In the genomic region with DNA sequence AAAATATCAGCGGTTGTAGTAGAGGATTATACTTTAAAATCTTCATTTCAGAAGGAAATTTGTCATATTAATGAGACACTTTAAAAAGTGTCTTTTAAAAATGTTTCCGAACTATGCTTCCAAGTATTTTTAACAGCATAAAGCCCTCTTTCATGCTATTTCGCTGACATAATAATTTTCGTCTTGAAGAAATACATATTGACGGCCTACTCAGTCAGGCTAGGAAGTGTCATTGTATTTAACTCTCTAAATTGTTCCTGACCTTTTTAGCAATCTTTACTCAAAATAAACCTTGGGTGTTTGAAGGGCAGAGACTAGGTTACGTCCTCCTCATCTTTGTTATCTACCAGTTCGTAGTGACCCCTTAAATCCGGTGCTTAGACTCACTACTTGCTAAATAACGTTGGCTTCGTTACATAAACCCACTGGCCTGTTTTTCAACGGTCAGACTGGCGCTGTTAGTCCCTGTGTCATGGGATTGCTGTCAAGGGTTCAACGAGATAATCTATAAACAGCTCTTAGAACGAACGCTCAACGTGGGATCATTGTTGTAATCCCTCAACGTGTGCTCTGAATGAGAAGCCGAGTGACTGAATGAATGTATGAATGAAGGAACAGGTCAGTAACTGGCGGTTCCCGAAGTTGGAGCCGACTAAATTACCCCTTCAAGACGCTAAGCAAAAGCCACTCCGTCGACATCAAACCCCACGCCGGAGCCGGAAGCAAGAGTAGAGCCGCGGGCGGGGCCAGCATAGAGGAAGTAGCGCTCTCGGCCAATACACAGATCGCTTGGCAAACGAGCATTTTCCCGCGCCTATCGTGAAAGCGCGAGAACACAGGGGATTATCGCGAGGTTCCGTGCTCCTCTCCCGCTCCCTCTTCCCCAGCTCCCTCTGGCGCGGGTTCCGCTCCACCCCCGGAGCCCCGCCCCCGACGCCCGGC, we compare ENCODE assay signal across 1 cellular context.
TF ChIP-seq lines count a peak whose summit lies in the region.

No MANE protein-coding gene starts in this region.

TF ChIP-seq in GM12878, 131 proteins besides CTCF, POLR2A, EP300 and RAD21 (continued from another document and continues in another):
- no peak for TF ChIP-seq SUPT20H (IDR thresholded peaks at IDR 0.05; ENCODE audit: borderline replicate concordance, control insufficient read depth, low read depth, low read length)
- no peak for TF ChIP-seq SIX5 (IDR thresholded peaks at IDR 0.05; ENCODE audit: low read depth, low read length, severe bottlenecking)
- no peak for TF ChIP-seq ZNF217 (IDR thresholded peaks at IDR 0.05)
- peak; percentile 85 for TF ChIP-seq MLLT1 (IDR thresholded peaks at IDR 0.05)
- TF ChIP-seq MYC (IDR thresholded peaks at IDR 0.05; ENCODE audit: insufficient read depth, insufficient read length, insufficient replicate concordance, low read length, severe bottlenecking), result no peak
- TF ChIP-seq TCF3 (IDR thresholded peaks at IDR 0.05; ENCODE audit: borderline replicate concordance, insufficient read depth, low read depth, low read length), result no peak
- TF ChIP-seq GABPA (IDR thresholded peaks at IDR 0.05; ENCODE audit: low read depth), result peak; percentile 88
- peak; percentile 74; the same call in 1 of the 2 replicates for TF ChIP-seq MXI1 (IDR thresholded peaks at IDR 0.05; ENCODE audit: low read depth, low read length)
- TF ChIP-seq ZNF622 (IDR thresholded peaks at IDR 0.05), result no peak
- peak; percentile 94; the same call in 1 of the 2 replicates for TF ChIP-seq CBFB (IDR thresholded peaks at IDR 0.05; ENCODE audit: low read depth)
- no peak for TF ChIP-seq RBBP5 (conservative IDR thresholded peaks at IDR 0.05)
- TF ChIP-seq, protein P1, sequence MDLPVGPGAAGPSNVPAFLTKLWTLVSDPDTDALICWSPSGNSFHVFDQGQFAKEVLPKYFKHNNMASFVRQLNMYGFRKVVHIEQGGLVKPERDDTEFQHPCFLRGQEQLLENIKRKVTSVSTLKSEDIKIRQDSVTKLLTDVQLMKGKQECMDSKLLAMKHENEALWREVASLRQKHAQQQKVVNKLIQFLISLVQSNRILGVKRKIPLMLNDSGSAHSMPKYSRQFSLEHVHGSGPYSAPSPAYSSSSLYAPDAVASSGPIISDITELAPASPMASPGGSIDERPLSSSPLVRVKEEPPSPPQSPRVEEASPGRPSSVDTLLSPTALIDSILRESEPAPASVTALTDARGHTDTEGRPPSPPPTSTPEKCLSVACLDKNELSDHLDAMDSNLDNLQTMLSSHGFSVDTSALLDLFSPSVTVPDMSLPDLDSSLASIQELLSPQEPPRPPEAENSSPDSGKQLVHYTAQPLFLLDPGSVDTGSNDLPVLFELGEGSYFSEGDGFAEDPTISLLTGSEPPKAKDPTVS (IDR thresholded peaks at IDR 0.05; ENCODE audit: low read depth, low read length), result no peak; the same call in 1 of the 2 replicates
- no peak for TF ChIP-seq BCL3 (IDR thresholded peaks at IDR 0.05; ENCODE audit: borderline replicate concordance, insufficient read depth, low read depth, low read length, poor library complexity, severe bottlenecking)
- no peak for TF ChIP-seq ZZZ3 (IDR thresholded peaks at IDR 0.05; ENCODE audit: control insufficient read depth, insufficient read length, low read depth)
- TF ChIP-seq, protein P2, sequence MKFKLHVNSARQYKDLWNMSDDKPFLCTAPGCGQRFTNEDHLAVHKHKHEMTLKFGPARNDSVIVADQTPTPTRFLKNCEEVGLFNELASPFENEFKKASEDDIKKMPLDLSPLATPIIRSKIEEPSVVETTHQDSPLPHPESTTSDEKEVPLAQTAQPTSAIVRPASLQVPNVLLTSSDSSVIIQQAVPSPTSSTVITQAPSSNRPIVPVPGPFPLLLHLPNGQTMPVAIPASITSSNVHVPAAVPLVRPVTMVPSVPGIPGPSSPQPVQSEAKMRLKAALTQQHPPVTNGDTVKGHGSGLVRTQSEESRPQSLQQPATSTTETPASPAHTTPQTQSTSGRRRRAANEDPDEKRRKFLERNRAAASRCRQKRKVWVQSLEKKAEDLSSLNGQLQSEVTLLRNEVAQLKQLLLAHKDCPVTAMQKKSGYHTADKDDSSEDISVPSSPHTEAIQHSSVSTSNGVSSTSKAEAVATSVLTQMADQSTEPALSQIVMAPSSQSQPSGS (IDR thresholded peaks at IDR 0.05; ENCODE audit: low read length), result peak; percentile 49; the same call in 1 of the 2 replicates
- no peak for TF ChIP-seq IRF4 (IDR thresholded peaks at IDR 0.05; ENCODE audit: low read depth, low read length)
- TF ChIP-seq CUX1 (IDR thresholded peaks at IDR 0.05; ENCODE audit: insufficient replicate concordance, low read depth, low read length), result no peak
- TF ChIP-seq, protein P3, sequence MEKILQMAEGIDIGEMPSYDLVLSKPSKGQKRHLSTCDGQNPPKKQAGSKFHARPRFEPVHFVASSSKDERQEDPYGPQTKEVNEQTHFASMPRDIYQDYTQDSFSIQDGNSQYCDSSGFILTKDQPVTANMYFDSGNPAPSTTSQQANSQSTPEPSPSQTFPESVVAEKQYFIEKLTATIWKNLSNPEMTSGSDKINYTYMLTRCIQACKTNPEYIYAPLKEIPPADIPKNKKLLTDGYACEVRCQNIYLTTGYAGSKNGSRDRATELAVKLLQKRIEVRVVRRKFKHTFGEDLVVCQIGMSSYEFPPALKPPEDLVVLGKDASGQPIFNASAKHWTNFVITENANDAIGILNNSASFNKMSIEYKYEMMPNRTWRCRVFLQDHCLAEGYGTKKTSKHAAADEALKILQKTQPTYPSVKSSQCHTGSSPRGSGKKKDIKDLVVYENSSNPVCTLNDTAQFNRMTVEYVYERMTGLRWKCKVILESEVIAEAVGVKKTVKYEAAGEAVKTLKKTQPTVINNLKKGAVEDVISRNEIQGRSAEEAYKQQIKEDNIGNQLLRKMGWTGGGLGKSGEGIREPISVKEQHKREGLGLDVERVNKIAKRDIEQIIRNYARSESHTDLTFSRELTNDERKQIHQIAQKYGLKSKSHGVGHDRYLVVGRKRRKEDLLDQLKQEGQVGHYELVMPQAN (conservative IDR thresholded peaks at IDR 0.05), result 0 out of 2 replicates have a peak, but pooled peaks have one; percentile 21
- peak; percentile 73 for TF ChIP-seq PBX3 (IDR thresholded peaks at IDR 0.05; ENCODE audit: insufficient replicate concordance, low read depth, low read length)
- TF ChIP-seq RCOR1 (conservative IDR thresholded peaks at IDR 0.05; ENCODE audit: low read depth, low read length), result peak; percentile 99
- TF ChIP-seq, protein P4, sequence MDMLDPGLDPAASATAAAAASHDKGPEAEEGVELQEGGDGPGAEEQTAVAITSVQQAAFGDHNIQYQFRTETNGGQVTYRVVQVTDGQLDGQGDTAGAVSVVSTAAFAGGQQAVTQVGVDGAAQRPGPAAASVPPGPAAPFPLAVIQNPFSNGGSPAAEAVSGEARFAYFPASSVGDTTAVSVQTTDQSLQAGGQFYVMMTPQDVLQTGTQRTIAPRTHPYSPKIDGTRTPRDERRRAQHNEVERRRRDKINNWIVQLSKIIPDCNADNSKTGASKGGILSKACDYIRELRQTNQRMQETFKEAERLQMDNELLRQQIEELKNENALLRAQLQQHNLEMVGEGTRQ (IDR thresholded peaks at IDR 0.05; ENCODE audit: borderline replicate concordance, low read depth, low read length), result no peak
- TF ChIP-seq, protein P5, sequence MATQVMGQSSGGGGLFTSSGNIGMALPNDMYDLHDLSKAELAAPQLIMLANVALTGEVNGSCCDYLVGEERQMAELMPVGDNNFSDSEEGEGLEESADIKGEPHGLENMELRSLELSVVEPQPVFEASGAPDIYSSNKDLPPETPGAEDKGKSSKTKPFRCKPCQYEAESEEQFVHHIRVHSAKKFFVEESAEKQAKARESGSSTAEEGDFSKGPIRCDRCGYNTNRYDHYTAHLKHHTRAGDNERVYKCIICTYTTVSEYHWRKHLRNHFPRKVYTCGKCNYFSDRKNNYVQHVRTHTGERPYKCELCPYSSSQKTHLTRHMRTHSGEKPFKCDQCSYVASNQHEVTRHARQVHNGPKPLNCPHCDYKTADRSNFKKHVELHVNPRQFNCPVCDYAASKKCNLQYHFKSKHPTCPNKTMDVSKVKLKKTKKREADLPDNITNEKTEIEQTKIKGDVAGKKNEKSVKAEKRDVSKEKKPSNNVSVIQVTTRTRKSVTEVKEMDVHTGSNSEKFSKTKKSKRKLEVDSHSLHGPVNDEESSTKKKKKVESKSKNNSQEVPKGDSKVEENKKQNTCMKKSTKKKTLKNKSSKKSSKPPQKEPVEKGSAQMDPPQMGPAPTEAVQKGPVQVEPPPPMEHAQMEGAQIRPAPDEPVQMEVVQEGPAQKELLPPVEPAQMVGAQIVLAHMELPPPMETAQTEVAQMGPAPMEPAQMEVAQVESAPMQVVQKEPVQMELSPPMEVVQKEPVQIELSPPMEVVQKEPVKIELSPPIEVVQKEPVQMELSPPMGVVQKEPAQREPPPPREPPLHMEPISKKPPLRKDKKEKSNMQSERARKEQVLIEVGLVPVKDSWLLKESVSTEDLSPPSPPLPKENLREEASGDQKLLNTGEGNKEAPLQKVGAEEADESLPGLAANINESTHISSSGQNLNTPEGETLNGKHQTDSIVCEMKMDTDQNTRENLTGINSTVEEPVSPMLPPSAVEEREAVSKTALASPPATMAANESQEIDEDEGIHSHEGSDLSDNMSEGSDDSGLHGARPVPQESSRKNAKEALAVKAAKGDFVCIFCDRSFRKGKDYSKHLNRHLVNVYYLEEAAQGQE (IDR thresholded peaks at IDR 0.05; ENCODE audit: low read depth, low read length), result no peak
- TF ChIP-seq FOXK2 (IDR thresholded peaks at IDR 0.05), result no peak
- TF ChIP-seq NRF1 (conservative IDR thresholded peaks at IDR 0.05; ENCODE audit: low read depth, low read length), result no peak
- TF ChIP-seq SMAD1 (IDR thresholded peaks at IDR 0.05; ENCODE audit: low read depth, partially characterized antibody), result peak; percentile 82
- TF ChIP-seq POLR2AphosphoS2 (IDR thresholded peaks at IDR 0.05; ENCODE audit: low read depth, low read length), result peak; percentile 95
- TF ChIP-seq BMI1 (IDR thresholded peaks at IDR 0.05; ENCODE audit: borderline replicate concordance), result no peak
- no peak for TF ChIP-seq NR2C1 (IDR thresholded peaks at IDR 0.05)
- TF ChIP-seq SMARCA5 (IDR thresholded peaks at IDR 0.05), result 0 out of 2 replicates have a peak, but pooled peaks have one; percentile 5
- TF ChIP-seq GATAD2B (conservative IDR thresholded peaks at IDR 0.05; ENCODE audit: low read depth), result no peak
- peak; percentile 96 for TF ChIP-seq SMAD5 (IDR thresholded peaks at IDR 0.05; ENCODE audit: low read depth)
- no peak for TF ChIP-seq RAD51 (IDR thresholded peaks at IDR 0.05)
- TF ChIP-seq YY1 (IDR thresholded peaks at IDR 0.05; ENCODE audit: low read depth, low read length), result peak; percentile 75
